9 cellular contexts compared by ENCODE assay signal in genomic region chr10:71849461-71849908, GRCh38. TPM values are rescaled to one million over a fixed set of nuclear protein-coding genes. Genes with fewer than 3 reads are reported as not detected.
DNase-seq lines count a peak whose midpoint lies in the region; ATAC-seq, FAIRE-seq and TF ChIP-seq lines count a peak whose summit lies in the region.
"Had no signal": no experiment of that assay in that cellular context is flagged by ENCODE, and none has a peak within 500 bp of the region (broad histone marks: within the 10 kb centered on the region; RNA-seq: fewer than 3 reads in every experiment).

No MANE protein-coding gene starts in this region.

- H3K9me3 Mint-ChIP-seq in T-cell = no peaks in the 10 kb centered on the region

- TF ChIP-seq CTCF in GM12864 (IDR thresholded peaks at IDR 0.05; ENCODE audit: low read depth, low read length, missing control alignments) (no peak), fibroblast of villous mesenchyme (IDR thresholded peaks at IDR 0.05; ENCODE audit: insufficient read depth, low read depth, low read length) (no peak), sigmoid colon (IDR thresholded peaks at IDR 0.05) (no peak)

- intact Hi-C loops in sigmoid colon (cut with DNase I) = no loop called here

- peak overlapping the region; percentile 92 to 99 (median 98) for H3K27ac ChIP-seq in sigmoid colon

- POLR2A ChIA-PET in T-cell (lab: Charles Lee) = interaction anchor here in 1 of 2 donors (0.5 kb wide), 1 partner anchor 540 kb away, joined by 4 read pairs; no protein-coding TSS in a partner anchor

- no peaks in the 10 kb centered on the region for H3K9me3 ChIP-seq in sigmoid colon

- FAIRE-seq in GM12891 (lab: Jason Lieb, UNC) = no peak

- ATAC-seq in T-cell (replicated peaks in 1 of 4) = no peak
- ATAC-seq in HG03280 (IDR thresholded peaks at IDR 0.05; ENCODE audit: unreplicated experiment) = no peak

- H3K27me3 Mint-ChIP-seq in T-cell = no peaks in the 10 kb centered on the region

- H3K4me3 Mint-ChIP-seq in T-cell = peak overlapping the region; percentile 85 to 95 (median 93)

- H3K27me3 ChIP-seq in sigmoid colon = no peaks in the 10 kb centered on the region

- H3K4me1 ChIP-seq in sigmoid colon = peaks cover 0 to 58% (median 50%) of the 10 kb centered on the region in 4 donors

- no peaks in the 10 kb centered on the region for H3K36me3 ChIP-seq in sigmoid colon

- DNase-seq in GM12864 (ENCODE audit: low read depth) = no peak
- DNase-seq in T-cell = no peak
- DNase-seq in fibroblast of villous mesenchyme (ENCODE audit: low read depth) = no peak
- DNase-seq in sigmoid colon = no peak
- no peak for DNase-seq in GM03348 (ENCODE audit: low spot score)
- DNase-seq in mucosa of gallbladder (ENCODE audit: low spot score) = no peak
- DNase-seq in GM12891 (ENCODE audit: insufficient read length, low spot score) = no peak
- DNase-seq: SHP77 had no signal

- no peak for TF ChIP-seq EP300 in sigmoid colon (IDR thresholded peaks at IDR 0.05)

- peak overlapping the region; percentile 88; the same call in 1 of the 2 replicates for H3K4me3 ChIP-seq in GM12864 (ENCODE audit: low read depth, low read length)
- H3K4me3 ChIP-seq in fibroblast of villous mesenchyme (ENCODE audit: low read depth, low read length) = peak overlapping the region; percentile 97
- peak overlapping the region; percentile 83 to 100 (median 98) for H3K4me3 ChIP-seq in sigmoid colon

- CTCF ChIA-PET in T-cell (lab: Charles Lee) = interaction anchor here in 1 of 2 donors (0.6 to 1.2 kb wide), 3 partner anchors 47 to 199 kb away, joined by 3 to 8 read pairs (median 3); no protein-coding TSS in a partner anchor

- WGBS in sigmoid colon, 2 donors = 90 to 92% methylated on average over 17 of the region's 17 CpGs

- TF ChIP-seq POLR2A in sigmoid colon (IDR thresholded peaks at IDR 0.05) (no peak), GM12891 (IDR thresholded peaks at IDR 0.05; ENCODE audit: low read depth, low read length) (no peak)

- peaks cover 58 to 65% (median 60%) of the 10 kb centered on the region in 3 donors for H3K4me1 Mint-ChIP-seq in T-cell

- no peaks in the 10 kb centered on the region for H3K36me3 Mint-ChIP-seq in T-cell

- H3K27ac Mint-ChIP-seq in T-cell = no peak overlapping the region

TF ChIP-seq in GM12891, 5 proteins besides CTCF, POLR2A, EP300 and RAD21:
- TF ChIP-seq POLR2AphosphoS5 (IDR thresholded peaks at IDR 0.05; ENCODE audit: low read depth, low read length) (no peak), PAX5 (IDR thresholded peaks at IDR 0.05; ENCODE audit: insufficient read depth, low read length, severe bottlenecking) (no peak), POU2F2 (IDR thresholded peaks at IDR 0.05; ENCODE audit: low read depth, low read length) (no peak), SPI1 (IDR thresholded peaks at IDR 0.05; ENCODE audit: low read depth, low read length) (no peak), TAF1 (IDR thresholded peaks at IDR 0.05; ENCODE audit: low read depth, low read length) (no peak)

RNA-seq across cellular contexts. Expression of gene PSAP, which starts 1.6 kb away (rescaled TPM):
- 100 to 1,000 TPM; 155 to 208 (median 190) TPM for total RNA-seq in T-cell
- 521 and 543 TPM in 2 replicates for total RNA-seq in fibroblast of villous mesenchyme
- 100 to 1,000 TPM; 624 to 671 (median 644) TPM for total RNA-seq in sigmoid colon
- polyA plus RNA-seq in sigmoid colon = 100 to 1,000 TPM; 200 to 960 (median 503) TPM
- 1,332 TPM for total RNA-seq in mucosa of gallbladder
- polyA plus RNA-seq in GM12891 (2012; ENCODE audit: low read depth, missing spikeins) = 238 TPM
